16 cellular contexts compared by ENCODE assay signal in genomic region chr11:73818838-73819237, GRCh38. TPM values are rescaled to one million over a fixed set of nuclear protein-coding genes. Genes with fewer than 3 reads are reported as not detected.
A peak's percentile ranks its signal among the peaks of the same experiment; 100 is the strongest.
DNase-seq lines count a peak whose midpoint lies in the region; ATAC-seq and TF ChIP-seq lines count a peak whose summit lies in the region.
"Had no signal": no experiment of that assay in that cellular context is flagged by ENCODE, and none has a peak within 500 bp of the region (broad histone marks: within the 10 kb centered on the region; RNA-seq: fewer than 3 reads in every experiment).

No MANE protein-coding gene starts in this region.

- DNase-seq in AG20443 (ENCODE audit: low spot score) (peak; percentile 30), astrocyte of the hippocampus (ENCODE audit: low read depth, low spot score) (peak; percentile 70), iris pigment epithelial cell (ENCODE audit: low read depth) (peak; percentile 56), T-cell (no peak), substantia nigra (lab: John Stamatoyannopoulos, UW) (no peak), GM19238 (ENCODE audit: insufficient read length, low spot score) (no peak)
- DNase-seq in natural killer cell treated with Interleukin-12 subunit alpha and Interleukin-12 subunit beta and Interleukin-15 and Interleukin-18, amount 100 ng/mL, for 72 hours (ENCODE audit: low spot score): no peak
- DNase-seq: activated CD4-positive, alpha-beta T cell treated with anti-CD3 and anti-CD28 coated beads, Interleukin-2, amount 10 ng/mL, durations not matched to agents 7 days and 5 days; activated T-cell treated with anti-CD3 and anti-CD28 coated beads, Interleukin-2, amount 50 U/mL, for 24 hours; adrenal gland; BE2C; SIG-M5; stimulated activated CD4-positive, alpha-beta T cell treated with anti-CD3 and anti-CD28 coated beads, Interleukin-4, amount 100 ng/mL, for 4 hours had no signal

- H3K4me1 Mint-ChIP-seq in T-cell: peaks cover 2 to 7% (median 6%) of the 10 kb centered on the region in 3 donors
- peaks cover 0 to 2% of the 10 kb centered on the region in 2 donors for H3K4me1 Mint-ChIP-seq in natural killer cell treated with Interleukin-12 subunit alpha and Interleukin-12 subunit beta and Interleukin-15 and Interleukin-18, amount 100 ng/mL, for 72 hours (ENCODE audit: low read depth in 2 of 2)
- H3K4me1 Mint-ChIP-seq: activated CD4-positive, alpha-beta T cell treated with anti-CD3 and anti-CD28 coated beads, Interleukin-2, amount 10 ng/mL, durations not matched to agents 7 days and 5 days had no signal

- H3K27ac ChIP-seq in HEK293 (ENCODE audit: extremely low read depth, low read depth, low read length): no peak overlapping the region
- no peak overlapping the region for H3K27ac ChIP-seq in substantia nigra (ENCODE audit: low read depth, low read length, poor library complexity, severe bottlenecking)
- H3K27ac ChIP-seq: adrenal gland, neutrophil, tibial nerve had no signal

- H3K36me3 ChIP-seq in HEK293 (ENCODE audit: control insufficient read depth in 2 of 2, insufficient read depth in 1 of 2, low read length in 2 of 2): no peaks in the 10 kb centered on the region; a peak in 1 of 3 replicates
- H3K36me3 ChIP-seq: adrenal gland, neutrophil had no signal

- H3K4me3 Mint-ChIP-seq in T-cell: no peak overlapping the region
- no peak overlapping the region for H3K4me3 Mint-ChIP-seq in natural killer cell treated with Interleukin-12 subunit alpha and Interleukin-12 subunit beta and Interleukin-15 and Interleukin-18, amount 100 ng/mL, for 72 hours
- H3K4me3 Mint-ChIP-seq: activated CD4-positive, alpha-beta T cell treated with anti-CD3 and anti-CD28 coated beads, Interleukin-2, amount 10 ng/mL, durations not matched to agents 7 days and 5 days; activated T-cell treated with anti-CD3 and anti-CD28 coated beads, Interleukin-2, amount 50 U/mL, for 24 hours had no signal

- no peak overlapping the region for H3K4me3 ChIP-seq in HEK293 (ENCODE audit: low read depth, low read length)
- H3K4me3 ChIP-seq: adrenal gland, tibial nerve had no signal

- ATAC-seq in T-cell (replicated peaks in 1 of 4): no peak
- no peak for ATAC-seq in natural killer cell treated with Interleukin-12 subunit alpha and Interleukin-12 subunit beta and Interleukin-15 and Interleukin-18, amount 100 ng/mL, for 72 hours

- no peak for TF ChIP-seq CTCF in HEK293 (tag by site-specific recombination; IDR thresholded peaks at IDR 0.05)

- peaks cover 24% of the 10 kb centered on the region for H3K36me3 Mint-ChIP-seq in T-cell
- H3K36me3 Mint-ChIP-seq in natural killer cell treated with Interleukin-12 subunit alpha and Interleukin-12 subunit beta and Interleukin-15 and Interleukin-18, amount 100 ng/mL, for 72 hours: no peaks in the 10 kb centered on the region

- CTCF ChIA-PET in HEK293 (lab: Yijun Ruan, JAX): interaction anchor here (0.6 kb wide), 1 partner anchor 466 kb away, joined by 5 read pairs; no protein-coding TSS in a partner anchor
- CTCF ChIA-PET in T-cell (lab: Charles Lee): no interaction called here

- H3K4me1 ChIP-seq in HEK293 (ENCODE audit: control insufficient read depth, insufficient read depth, low read length): no peaks in the 10 kb centered on the region
- H3K4me1 ChIP-seq: BE2C, tibial nerve had no signal

- no peaks in the 10 kb centered on the region for H3K9me3 Mint-ChIP-seq in T-cell
- no peaks in the 10 kb centered on the region for H3K9me3 Mint-ChIP-seq in natural killer cell treated with Interleukin-12 subunit alpha and Interleukin-12 subunit beta and Interleukin-15 and Interleukin-18, amount 100 ng/mL, for 72 hours
- H3K9me3 Mint-ChIP-seq: activated CD4-positive, alpha-beta T cell treated with anti-CD3 and anti-CD28 coated beads, Interleukin-2, amount 10 ng/mL, durations not matched to agents 7 days and 5 days; activated T-cell treated with anti-CD3 and anti-CD28 coated beads, Interleukin-2, amount 50 U/mL, for 24 hours had no signal

- H3K27ac Mint-ChIP-seq in T-cell: no peak overlapping the region
- H3K27ac Mint-ChIP-seq in natural killer cell treated with Interleukin-12 subunit alpha and Interleukin-12 subunit beta and Interleukin-15 and Interleukin-18, amount 100 ng/mL, for 72 hours: no peak overlapping the region
- H3K27ac Mint-ChIP-seq: activated CD4-positive, alpha-beta T cell treated with anti-CD3 and anti-CD28 coated beads, Interleukin-2, amount 10 ng/mL, durations not matched to agents 7 days and 5 days; activated T-cell treated with anti-CD3 and anti-CD28 coated beads, Interleukin-2, amount 50 U/mL, for 24 hours had no signal

- H3K9me3 ChIP-seq in HEK293 (ENCODE audit: control insufficient read depth, insufficient read depth, low read depth, low read length): no peaks in the 10 kb centered on the region
- H3K9me3 ChIP-seq: BE2C, neutrophil, tibial nerve had no signal

- POLR2A ChIA-PET in HEK293 (lab: Yijun Ruan, JAX): interaction anchor here (1.1 kb wide), 1 partner anchor 58 kb away, joined by 3 read pairs; the partner anchor contains the start of gene RAB6A
- POLR2A ChIA-PET in T-cell (lab: Charles Lee): no interaction called here

- no peaks in the 10 kb centered on the region for H3K27me3 Mint-ChIP-seq in T-cell
- H3K27me3 Mint-ChIP-seq in natural killer cell treated with Interleukin-12 subunit alpha and Interleukin-12 subunit beta and Interleukin-15 and Interleukin-18, amount 100 ng/mL, for 72 hours: no peaks in the 10 kb centered on the region
- H3K27me3 Mint-ChIP-seq: activated CD4-positive, alpha-beta T cell treated with anti-CD3 and anti-CD28 coated beads, Interleukin-2, amount 10 ng/mL, durations not matched to agents 7 days and 5 days; activated T-cell treated with anti-CD3 and anti-CD28 coated beads, Interleukin-2, amount 50 U/mL, for 24 hours had no signal

TF ChIP-seq in HEK293, 187 proteins besides CTCF, POLR2A, EP300 and RAD21:
- peak; percentile 50; the same call in 1 of the 2 replicates for TF ChIP-seq SP7 (tag by site-specific recombination; IDR thresholded peaks at IDR 0.05)
- no peak for TF ChIP-seq KLF1 (tag by site-specific recombination; IDR thresholded peaks at IDR 0.05)

RNA-seq across cellular contexts. Expression of gene MRPL48, which starts 31.2 kb away (rescaled TPM):
- 10 to 100 TPM; 21.9 to 26.6 (median 25.7) TPM for total RNA-seq in T-cell
- 10 to 100 TPM; 39.9 to 45.0 TPM for total RNA-seq in natural killer cell treated with Interleukin-12 subunit alpha and Interleukin-12 subunit beta and Interleukin-15 and Interleukin-18, amount 100 ng/mL, for 72 hours

RNA-seq across cellular contexts. Expression of gene COA4, which starts 57.8 kb away (rescaled TPM):
- 10 to 100 TPM; 31.5 to 66.9 (median 60.7) TPM for total RNA-seq in T-cell
- 100 to 1,000 TPM in 1 of 2 donors, 10 to 100 TPM in 1; 77.2 to 101 TPM for total RNA-seq in natural killer cell treated with Interleukin-12 subunit alpha and Interleukin-12 subunit beta and Interleukin-15 and Interleukin-18, amount 100 ng/mL, for 72 hours

RNA-seq across cellular contexts. Expression of gene PAAF1, which starts 58.0 kb away (rescaled TPM):
- 10 to 100 TPM; 11.4 to 16.8 (median 14.9) TPM for total RNA-seq in T-cell
- 10 to 100 TPM; 22.5 to 26.3 TPM for total RNA-seq in natural killer cell treated with Interleukin-12 subunit alpha and Interleukin-12 subunit beta and Interleukin-15 and Interleukin-18, amount 100 ng/mL, for 72 hours

RNA-seq across cellular contexts. Expression of gene RAB6A, which starts 58.0 kb away (rescaled TPM):
- 100 to 1,000 TPM in 3 of 5 donors, 10 to 100 TPM in 2; 58.1 to 118 (median 102) TPM for total RNA-seq in T-cell
- total RNA-seq in natural killer cell treated with Interleukin-12 subunit alpha and Interleukin-12 subunit beta and Interleukin-15 and Interleukin-18, amount 100 ng/mL, for 72 hours: 100 to 1,000 TPM in 1 of 2 donors, 10 to 100 TPM in 1; 92.0 to 124 TPM

Comparison
In these comparisons a context has a peak if more than half of its experiments do, and no peak if none do; other contexts are left out.
1. DNase-seq: peak in AG20443 (single experiment), astrocyte of the hippocampus (single experiment) and iris pigment epithelial cell (single experiment); none in T-cell (0 of 34), substantia nigra (0 of 49), GM19238 (single experiment) and natural killer cell treated with Interleukin-12 subunit alpha and Interleukin-12 subunit beta and Interleukin-15 and Interleukin-18, amount 100 ng/mL, for 72 hours (single experiment).